Comparison of ENCODE assay signal across 18 cellular contexts in the genomic region with DNA sequence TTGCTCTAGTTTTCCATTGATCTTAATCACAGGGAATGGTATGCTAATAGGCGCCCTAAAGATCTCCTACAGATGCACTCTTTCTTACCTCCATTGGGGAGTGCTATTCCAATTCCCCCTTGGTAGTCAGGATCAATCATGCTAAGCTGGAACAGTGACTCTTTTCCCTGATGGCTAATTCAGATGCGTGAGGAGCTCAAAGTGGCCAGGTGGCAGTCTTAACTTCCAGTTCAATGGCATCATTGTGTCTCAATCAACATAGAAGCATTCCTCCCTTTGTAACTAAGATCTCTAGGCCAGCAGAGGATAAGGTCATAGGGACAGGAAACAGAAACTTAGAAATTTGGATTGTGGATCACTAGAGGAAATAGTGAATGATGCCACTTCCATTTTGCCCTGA.
A peak's percentile ranks its signal among the peaks of the same experiment; 100 is the strongest.
DNase-seq lines count a peak whose midpoint lies in the region; TF ChIP-seq lines count a peak whose summit lies in the region.
"Had no signal": no experiment of that assay in that cellular context is flagged by ENCODE, and none has a peak within 500 bp of the region (broad histone marks: within the 10 kb centered on the region; RNA-seq: fewer than 3 reads in every experiment).

No MANE protein-coding gene starts in this region.

- no peaks in the 10 kb centered on the region for H3K9me3 Mint-ChIP-seq in endodermal cell
- peaks cover 2% of the 10 kb centered on the region for H3K9me3 Mint-ChIP-seq in activated CD4-positive, alpha-beta T cell treated with anti-CD3 and anti-CD28 coated beads, Interleukin-2, amount 10 ng/mL, durations not matched to agents 7 days and 5 days

- H3K36me3 ChIP-seq in HUES48 (ENCODE audit: control insufficient read depth, insufficient read depth, low read length) = no peaks in the 10 kb centered on the region
- H3K36me3 ChIP-seq in endodermal cell (ENCODE audit: control insufficient read depth, insufficient read depth, low read length) = no peaks in the 10 kb centered on the region
- no peaks in the 10 kb centered on the region for H3K36me3 ChIP-seq in iPS DF 6.9 (ENCODE audit: control insufficient read depth, insufficient read depth, low read length)
- H3K36me3 ChIP-seq in neuronal stem cell (replicated peaks in 1 of 2; ENCODE audit: control insufficient read depth in 2 of 2, insufficient read depth in 2 of 2, low read length in 2 of 2) = no peaks in the 10 kb centered on the region
- H3K36me3 ChIP-seq: BE2C had no signal

- H3K14ac ChIP-seq in neuronal stem cell (ENCODE audit: low read length) = no peak overlapping the region

- no peaks in the 10 kb centered on the region for H3K27me3 Mint-ChIP-seq in endodermal cell (ENCODE audit: insufficient read depth)
- H3K27me3 Mint-ChIP-seq in activated CD4-positive, alpha-beta T cell treated with anti-CD3 and anti-CD28 coated beads, Interleukin-2, amount 10 ng/mL, durations not matched to agents 7 days and 5 days = no peaks in the 10 kb centered on the region

- H4K8ac ChIP-seq in neuronal stem cell (ENCODE audit: low read depth, low read length) = no peak overlapping the region

- no peak overlapping the region for H2AFZ ChIP-seq in neuronal stem cell (ENCODE audit: low read length)

- H3K4me1 Mint-ChIP-seq in endodermal cell = peaks cover 14% of the 10 kb centered on the region
- H3K4me1 Mint-ChIP-seq in activated CD4-positive, alpha-beta T cell treated with anti-CD3 and anti-CD28 coated beads, Interleukin-2, amount 10 ng/mL, durations not matched to agents 7 days and 5 days = no peaks in the 10 kb centered on the region

- H3K4ac ChIP-seq in neuronal stem cell (ENCODE audit: low read length) = no peak overlapping the region

- no peak overlapping the region for H3K4me3 Mint-ChIP-seq in endodermal cell
- H3K4me3 Mint-ChIP-seq in activated CD4-positive, alpha-beta T cell treated with anti-CD3 and anti-CD28 coated beads, Interleukin-2, amount 10 ng/mL, durations not matched to agents 7 days and 5 days = no peak overlapping the region

- peaks cover 96% of the 10 kb centered on the region for H3K4me1 ChIP-seq in HUES48 (ENCODE audit: control insufficient read depth, insufficient read depth, low read length)
- H3K4me1 ChIP-seq in endodermal cell (ENCODE audit: control insufficient read depth, insufficient read depth, low read length) = peaks cover 21% of the 10 kb centered on the region
- H3K4me1 ChIP-seq in iPS DF 6.9 (ENCODE audit: control insufficient read depth, insufficient read depth, low read length) = peaks cover 6% of the 10 kb centered on the region; the same call in 1 of the 2 replicates
- peaks cover 0 to 26% of the 10 kb centered on the region in 2 donors for H3K4me1 ChIP-seq in neuronal stem cell (ENCODE audit: control insufficient read depth in 2 of 2, insufficient read depth in 1 of 2, low read depth in 1 of 2, low read length in 2 of 2)
- H3K4me1 ChIP-seq: BE2C had no signal

- DNase-seq in endodermal cell = peak; percentile 86
- DNase-seq in iPS DF 6.9 (ENCODE audit: low read depth, low spot score) = peak; percentile 96
- peak; percentile 31 for DNase-seq in neuronal stem cell (ENCODE audit: low spot score)
- no peak for DNase-seq in UCSD-AML1 (lab: John Stamatoyannopoulos, UW; ENCODE audit: unreplicated experiment)
- DNase-seq in activated CD4-positive, alpha-beta T cell treated with anti-CD3 and anti-CD28 coated beads, Interleukin-2, amount 10 ng/mL, durations not matched to agents 7 days and 5 days = no peak
- no peak for DNase-seq in OCI-M2 (lab: John Stamatoyannopoulos, UW; ENCODE audit: unreplicated experiment)
- DNase-seq: BE2C, DMS53, GF-D8, HCEC 1CT, Kasumi-1, NCI-H1694, NCI-H2081, NCI-H2171 treated with DMSO at 0.1 percent for 48 hours, NCI-H524 treated with DMSO at 0.1 percent for 48 hours, PC-3, Right ventricle myocardium superior had no signal

- WGBS in endodermal cell (ENCODE audit: insufficient coverage in 1 of 2, insufficient read length in 1 of 2), 2 experiments = 6 to 11% methylated on average over 2 of the region's 2 CpGs
- WGBS in iPS DF 6.9 (ENCODE audit: insufficient coverage, insufficient read length) = no CpG with 5 or more reads among the region's 2 CpGs
- no CpG with 5 or more reads among the region's 2 CpGs for WGBS in neuronal stem cell (ENCODE audit: extremely low coverage in 2 of 2, insufficient read length in 2 of 2, insufficient replicate concordance in 1 of 2), 2 donors

- no peaks in the 10 kb centered on the region for H3K27me3 ChIP-seq in HUES48 (ENCODE audit: control insufficient read depth, insufficient read depth, low read length)
- H3K27me3 ChIP-seq in endodermal cell (ENCODE audit: control insufficient read depth, insufficient read depth, low read length, poor library complexity, severe bottlenecking) = no peaks in the 10 kb centered on the region
- H3K27me3 ChIP-seq in iPS DF 6.9 (ENCODE audit: control insufficient read depth, insufficient read depth, low read length) = no peaks in the 10 kb centered on the region
- no peaks in the 10 kb centered on the region for H3K27me3 ChIP-seq in neuronal stem cell (ENCODE audit: control insufficient read depth in 3 of 3, insufficient read depth in 3 of 3, low read depth in 1 of 3, low read length in 3 of 3)
- H3K27me3 ChIP-seq: BE2C had no signal

- H3K27ac ChIP-seq in HUES48 (ENCODE audit: low read depth, low read length) = peak overlapping the region; percentile 92
- no peak overlapping the region for H3K27ac ChIP-seq in endodermal cell (ENCODE audit: low read depth, low read length)
- no peak overlapping the region for H3K27ac ChIP-seq in iPS DF 6.9 (ENCODE audit: low read length)
- H3K27ac ChIP-seq in neuronal stem cell (replicated peaks; ENCODE audit: low read length) = no peak overlapping the region

- H3K4me2 ChIP-seq in neuronal stem cell (ENCODE audit: insufficient read depth, low read length, poor library complexity, severe bottlenecking) = no peak overlapping the region

- H3K4me3 ChIP-seq in HUES48 (ENCODE audit: low read depth, low read length) = no peak overlapping the region
- H3K4me3 ChIP-seq in endodermal cell (ENCODE audit: low read length) = no peak overlapping the region
- H3K4me3 ChIP-seq in iPS DF 6.9 (ENCODE audit: low read length) = no peak overlapping the region
- H3K4me3 ChIP-seq in neuronal stem cell (ENCODE audit: low read length in 2 of 2) = no peak overlapping the region

- CTCF ChIA-PET in activated CD4-positive, alpha-beta T cell treated with anti-CD3 and anti-CD28 coated beads, Interleukin-2, amount 10 ng/mL, durations not matched to agents 7 days and 5 days (lab: Charles Lee) = no interaction called here

- H3K27ac Mint-ChIP-seq in endodermal cell = peak overlapping the region; percentile 84
- H3K27ac Mint-ChIP-seq in activated CD4-positive, alpha-beta T cell treated with anti-CD3 and anti-CD28 coated beads, Interleukin-2, amount 10 ng/mL, durations not matched to agents 7 days and 5 days = no peak overlapping the region

- H3K23ac ChIP-seq in neuronal stem cell (ENCODE audit: low read depth, low read length, poor library complexity) = no peak overlapping the region

- H3K36me3 Mint-ChIP-seq in endodermal cell (ENCODE audit: low read depth) = no peaks in the 10 kb centered on the region
- no peaks in the 10 kb centered on the region for H3K36me3 Mint-ChIP-seq in activated CD4-positive, alpha-beta T cell treated with anti-CD3 and anti-CD28 coated beads, Interleukin-2, amount 10 ng/mL, durations not matched to agents 7 days and 5 days (ENCODE audit: low read depth)

- no peaks in the 10 kb centered on the region for H3K79me1 ChIP-seq in neuronal stem cell (ENCODE audit: low read depth, low read length)

- TF ChIP-seq CTCF in endodermal cell (conservative IDR thresholded peaks at IDR 0.05) = peak; percentile 65

- H2BK120ac ChIP-seq in neuronal stem cell (ENCODE audit: low read depth, low read length) = no peak overlapping the region

- no peak overlapping the region for H2BK5ac ChIP-seq in neuronal stem cell (ENCODE audit: low read length)

- H4K91ac ChIP-seq in neuronal stem cell (ENCODE audit: low read depth, low read length, poor library complexity) = no peak overlapping the region

- no peak overlapping the region for H2AK5ac ChIP-seq in neuronal stem cell (ENCODE audit: low read depth, low read length)

- no peaks in the 10 kb centered on the region for H3K9me3 ChIP-seq in HUES48 (ENCODE audit: control insufficient read depth, insufficient read depth, low read length)
- no peaks in the 10 kb centered on the region for H3K9me3 ChIP-seq in endodermal cell (ENCODE audit: control insufficient read depth, low read length)
- no peaks in the 10 kb centered on the region for H3K9me3 ChIP-seq in iPS DF 6.9 (ENCODE audit: control insufficient read depth, insufficient read depth, low read length)
- no peaks in the 10 kb centered on the region for H3K9me3 ChIP-seq in neuronal stem cell (replicated peaks in 1 of 2; ENCODE audit: control insufficient read depth in 2 of 2, insufficient read depth in 1 of 2, low read depth in 1 of 2, low read length in 2 of 2)
- H3K9me3 ChIP-seq: BE2C had no signal

- H3K9ac ChIP-seq in HUES48 (ENCODE audit: low read depth, low read length) = peak overlapping the region; percentile 2; the same call in 1 of the 2 replicates
- peak overlapping the region; percentile 47 for H3K9ac ChIP-seq in endodermal cell (ENCODE audit: extremely low read depth, low read length, poor library complexity, severe bottlenecking)
- no peak overlapping the region for H3K9ac ChIP-seq in neuronal stem cell (ENCODE audit: low read depth, low read length, poor library complexity)

- POLR2A ChIA-PET in activated CD4-positive, alpha-beta T cell treated with anti-CD3 and anti-CD28 coated beads, Interleukin-2, amount 10 ng/mL, durations not matched to agents 7 days and 5 days (lab: Charles Lee) = no interaction called here

- no peak overlapping the region for H3K18ac ChIP-seq in neuronal stem cell (ENCODE audit: low read length)

- H2BK15ac ChIP-seq in neuronal stem cell (ENCODE audit: low read length) = no peak overlapping the region

- no peak overlapping the region for H2BK12ac ChIP-seq in neuronal stem cell (ENCODE audit: low read length)

Comparison
In these comparisons a context has a peak if more than half of its experiments do, and no peak if none do; other contexts are left out.
1. DNase-seq: peak in endodermal cell (single experiment), iPS DF 6.9 (single experiment) and neuronal stem cell (single experiment); none in UCSD-AML1 (single experiment), activated CD4-positive, alpha-beta T cell treated with anti-CD3 and anti-CD28 coated beads, Interleukin-2, amount 10 ng/mL, durations not matched to agents 7 days and 5 days (single experiment) and OCI-M2 (single experiment).